6 cellular contexts compared by ENCODE assay signal in genomic region chr3:171663805-171664204, GRCh38.
"Had no signal": no experiment of that assay in that cellular context is flagged by ENCODE, and none has a peak within 500 bp of the region (broad histone marks: within the 10 kb centered on the region; RNA-seq: fewer than 3 reads in every experiment).

No MANE protein-coding gene starts in this region.

- DNase-seq: H9, HCEC 1CT, KG1 had no signal

- H2AFZ ChIP-seq: GM23338 had no signal

- FAIRE-seq: H1, H54 had no signal

- H3K4me2 ChIP-seq: GM23338 had no signal

- H3K4me3 ChIP-seq: GM23338 had no signal

- ATAC-seq: GM23338 had no signal
